In genomic region chr2:3423492-3424170, GRCh38 we compare ENCODE assay signal across 8 cellular contexts. TPM values are rescaled to one million over a fixed set of nuclear protein-coding genes. Genes with fewer than 3 reads are reported as not detected.
DNase-seq lines count a peak whose midpoint lies in the region; ATAC-seq and TF ChIP-seq lines count a peak whose summit lies in the region.

No MANE protein-coding gene starts in this region.

- no peak overlapping the region for H2BK20ac ChIP-seq in H9 (ENCODE audit: low read depth, low read length, poor library complexity, severe bottlenecking)

- TF ChIP-seq CTCF in Calu3 (IDR thresholded peaks at IDR 0.05; ENCODE audit: unreplicated experiment) (peak; percentile 93), H9 (conservative IDR thresholded peaks at IDR 0.05) (peak; percentile 99), natural killer cell (IDR thresholded peaks at IDR 0.05) (peak; percentile 99)

- H3K9me3 ChIP-seq in H9 (ENCODE audit: control insufficient read depth, low read depth, low read length), result no peaks in the 10 kb centered on the region

- no peak overlapping the region for H2BK120ac ChIP-seq in H9 (ENCODE audit: low read depth, low read length, poor library complexity, severe bottlenecking)

- H3K9me3 Mint-ChIP-seq in Calu3 (ENCODE audit: low read depth, unreplicated experiment) (no peaks in the 10 kb centered on the region), H9 (no peaks in the 10 kb centered on the region), natural killer cell (no peaks in the 10 kb centered on the region)
- no peaks in the 10 kb centered on the region for H3K9me3 Mint-ChIP-seq in stimulated activated naive CD8-positive, alpha-beta T cell treated with anti-CD3 and anti-CD28 coated beads, Interleukin-15, amount 100 ng/mL, for 72 hours

- H3K18ac ChIP-seq in H9 (ENCODE audit: insufficient read length, low read depth, low read length), result no peak overlapping the region

- no peak overlapping the region for H3T11ph ChIP-seq in H9 (ENCODE audit: low read length)

- H3K4me2 ChIP-seq in H9 (ENCODE audit: insufficient read depth, insufficient read length, low read length), result no peak overlapping the region

- no peak overlapping the region for H3K4ac ChIP-seq in H9 (ENCODE audit: low read depth, low read length)

- H3K56ac ChIP-seq in H9 (ENCODE audit: insufficient read length, low read depth, low read length), result no peak overlapping the region

- no peaks in the 10 kb centered on the region for H3K79me1 ChIP-seq in H9 (ENCODE audit: insufficient read depth, low read depth, low read length, poor library complexity, severe bottlenecking)

- H3K14ac ChIP-seq in H9 (ENCODE audit: insufficient read depth, low read length), result no peak overlapping the region

- H2AK5ac ChIP-seq in H9 (ENCODE audit: insufficient read length, low read length), result no peak overlapping the region

- H3K27me3 ChIP-seq in H9 (ENCODE audit: insufficient read depth, low read length), result no peaks in the 10 kb centered on the region

- BruUV-seq in Calu3 (replicated peaks; lab: Mats Ljungman, UMichigan), result no TSS peak

- intact Hi-C loops in Calu3 (cut with micrococcal nuclease; ENCODE audit: unreplicated experiment), result loop anchor here (2.0 kb wide), 1 partner anchor 229 kb away; no protein-coding TSS in a partner anchor
- intact Hi-C loops in natural killer cell (cut with micrococcal nuclease), result loop anchor here (1.0 kb wide), 1 partner anchor 228 kb away; no protein-coding TSS in a partner anchor

- H3K27ac ChIP-seq in H9 (ENCODE audit: insufficient read length, low read depth, low read length), result no peak overlapping the region

- no peaks in the 10 kb centered on the region for H3K79me2 ChIP-seq in H9 (ENCODE audit: insufficient read depth, low read length)

- no peak overlapping the region for H4K91ac ChIP-seq in H9 (ENCODE audit: insufficient read length, low read depth, low read length)

- ATAC-seq in natural killer cell (peak; percentile 64 to 75 (median 70)), HG02852 (IDR thresholded peaks at IDR 0.05; ENCODE audit: unreplicated experiment) (no peak)
- peak; percentile 76 for ATAC-seq in stimulated activated naive CD8-positive, alpha-beta T cell treated with anti-CD3 and anti-CD28 coated beads, Interleukin-15, amount 100 ng/mL, for 72 hours

- no peaks in the 10 kb centered on the region for H4K20me1 ChIP-seq in H9 (ENCODE audit: control insufficient read depth, insufficient read depth, insufficient read length)

- H3K23ac ChIP-seq in H9 (ENCODE audit: insufficient read length, low read depth, low read length), result no peak overlapping the region

- H3K27ac Mint-ChIP-seq in Calu3 (ENCODE audit: unreplicated experiment), result peak overlapping the region; percentile 27
- H3K27ac Mint-ChIP-seq in H9, result peak overlapping the region; percentile 54 to 87 (median 67); a peak in 5 of 7 replicates
- H3K27ac Mint-ChIP-seq in natural killer cell, result peak overlapping the region in 1 of 2 donors; percentile 69
- no peak overlapping the region for H3K27ac Mint-ChIP-seq in stimulated activated naive CD8-positive, alpha-beta T cell treated with anti-CD3 and anti-CD28 coated beads, Interleukin-15, amount 100 ng/mL, for 72 hours

- H3K4me3 Mint-ChIP-seq in Calu3 (ENCODE audit: low read depth, unreplicated experiment) (no peak overlapping the region), H9 (no peak overlapping the region), natural killer cell (no peak overlapping the region)
- H3K4me3 Mint-ChIP-seq in stimulated activated naive CD8-positive, alpha-beta T cell treated with anti-CD3 and anti-CD28 coated beads, Interleukin-15, amount 100 ng/mL, for 72 hours, result no peak overlapping the region

- H2BK12ac ChIP-seq in H9 (ENCODE audit: insufficient read length, low read depth, low read length), result no peak overlapping the region

- H3K4me1 ChIP-seq in H9 (ENCODE audit: insufficient read depth, low read length), result no peaks in the 10 kb centered on the region

- no peak overlapping the region for H3K9ac ChIP-seq in H9 (ENCODE audit: extremely low read depth, insufficient read length, low read length)

- H3K36me3 Mint-ChIP-seq in Calu3 (ENCODE audit: insufficient read depth, unreplicated experiment) (peaks cover 27% of the 10 kb centered on the region), H9 (ENCODE audit: insufficient read depth in 1 of 3, low read depth in 3 of 3) (peaks cover 17 to 45% (median 19%) of the 10 kb centered on the region in 3 experiments; a peak in 6 of 7 replicates), natural killer cell (peaks cover 8% of the 10 kb centered on the region)

- H4K8ac ChIP-seq in H9 (replicated peaks; ENCODE audit: insufficient read length, low read depth, low read length), result no peak overlapping the region

- H3K27me3 Mint-ChIP-seq in Calu3 (ENCODE audit: unreplicated experiment), result no peaks in the 10 kb centered on the region
- H3K27me3 Mint-ChIP-seq in H9 (ENCODE audit: low read depth), result no peaks in the 10 kb centered on the region
- H3K27me3 Mint-ChIP-seq in natural killer cell (ENCODE audit: low read depth in 2 of 2), result no peaks in the 10 kb centered on the region
- no peaks in the 10 kb centered on the region for H3K27me3 Mint-ChIP-seq in stimulated activated naive CD8-positive, alpha-beta T cell treated with anti-CD3 and anti-CD28 coated beads, Interleukin-15, amount 100 ng/mL, for 72 hours

- no peak overlapping the region for H2BK15ac ChIP-seq in H9 (ENCODE audit: low read depth, low read length)

- H3K23me2 ChIP-seq in H9 (ENCODE audit: insufficient read length, low read depth, low read length, poor library complexity, severe bottlenecking), result no peaks in the 10 kb centered on the region

- no peak overlapping the region for H2BK5ac ChIP-seq in H9 (ENCODE audit: insufficient read length, low read length)

- DNase-seq in Calu3, result peak; percentile 83
- peak; percentile 79 for DNase-seq in H9
- peak; percentile 33 to 42 for DNase-seq in NOMO-1 (lab: John Stamatoyannopoulos, UW; ENCODE audit: unreplicated experiment in 2 of 2)
- peak; percentile 20 for DNase-seq in activated CD8-positive, alpha-beta memory T cell treated with anti-CD3 and anti-CD28 coated beads, Interleukin-2, amount 50 U/mL, for 1 hour (ENCODE audit: extremely low read depth)
- DNase-seq in epidermal melanocyte (ENCODE audit: insufficient read length, low spot score), result peak; percentile 67
- DNase-seq in natural killer cell, result peak; percentile 61
- DNase-seq in stimulated activated naive CD8-positive, alpha-beta T cell treated with anti-CD3 and anti-CD28 coated beads, Interleukin-15, amount 100 ng/mL, for 72 hours, result peak; percentile 64

- WGBS in H9 (ENCODE audit: extremely low coverage, insufficient read length, low lambda C conversion rate), result no CpG with 5 or more reads among the region's 19 CpGs

- H3K4me1 Mint-ChIP-seq in Calu3 (ENCODE audit: low read depth, unreplicated experiment) (peaks cover 8% of the 10 kb centered on the region), H9 (no peaks in the 10 kb centered on the region; a peak in 1 of 4 replicates), natural killer cell (peaks cover 8 to 12% of the 10 kb centered on the region in 2 donors)
- H3K4me1 Mint-ChIP-seq in stimulated activated naive CD8-positive, alpha-beta T cell treated with anti-CD3 and anti-CD28 coated beads, Interleukin-15, amount 100 ng/mL, for 72 hours, result peaks cover 11% of the 10 kb centered on the region

- CTCF ChIA-PET in Calu3 (lab: Charles Lee), result interaction anchor here (0.9 to 1.2 kb wide), 2 partner anchors 10 to 11 kb away, joined by 3 read pairs; no protein-coding TSS in a partner anchor

- no peak overlapping the region for H4K5ac ChIP-seq in H9 (ENCODE audit: insufficient read length, low read depth, low read length)

- H2AFZ ChIP-seq in H9 (ENCODE audit: low read length), result no peak overlapping the region

RNA-seq across cellular contexts. Expression of gene TRAPPC12, which starts 44.1 kb away (rescaled TPM):
- total RNA-seq in Calu3 (2022) (77.0 and 88.5 TPM in 2 replicates), H9 (2021) (79.3 and 86.0 TPM in 2 replicates), natural killer cell (10 to 100 TPM; 65.1 to 92.6 (median 86.7) TPM)

RNA-seq across cellular contexts. Expression of gene EIPR1, which starts 46.0 kb away (rescaled TPM):
- total RNA-seq in Calu3 (2022), result 31.7 and 34.4 TPM in 2 replicates
- total RNA-seq in H9 (2021), result 27.6 and 27.8 TPM in 2 replicates
- total RNA-seq in natural killer cell, result 10 to 100 TPM; 26.8 to 28.8 (median 27.9) TPM

Comparison
In these comparisons a context has a peak if more than half of its experiments do, and no peak if none do; other contexts are left out.
1. DNase-seq: peak in every context shown above with its lines; median percentile 83 in Calu3; 79 in H9; 67 in epidermal melanocyte; 64 in stimulated activated naive CD8-positive, alpha-beta T cell treated with anti-CD3 and anti-CD28 coated beads, Interleukin-15, amount 100 ng/mL, for 72 hours; 61 in natural killer cell; 38 in NOMO-1; 20 in activated CD8-positive, alpha-beta memory T cell treated with anti-CD3 and anti-CD28 coated beads, Interleukin-2, amount 50 U/mL, for 1 hour.
2. H3K27ac Mint-ChIP-seq: peak in Calu3 (single experiment) and H9 (3 of 3); none in stimulated activated naive CD8-positive, alpha-beta T cell treated with anti-CD3 and anti-CD28 coated beads, Interleukin-15, amount 100 ng/mL, for 72 hours (0 of 2).
3. Peak in every context shown above with its lines, with median percentiles within 50 percentile points of each other: CTCF ChIP-seq.